Comparison of ENCODE assay signal across 7 cellular contexts in the genomic region with DNA sequence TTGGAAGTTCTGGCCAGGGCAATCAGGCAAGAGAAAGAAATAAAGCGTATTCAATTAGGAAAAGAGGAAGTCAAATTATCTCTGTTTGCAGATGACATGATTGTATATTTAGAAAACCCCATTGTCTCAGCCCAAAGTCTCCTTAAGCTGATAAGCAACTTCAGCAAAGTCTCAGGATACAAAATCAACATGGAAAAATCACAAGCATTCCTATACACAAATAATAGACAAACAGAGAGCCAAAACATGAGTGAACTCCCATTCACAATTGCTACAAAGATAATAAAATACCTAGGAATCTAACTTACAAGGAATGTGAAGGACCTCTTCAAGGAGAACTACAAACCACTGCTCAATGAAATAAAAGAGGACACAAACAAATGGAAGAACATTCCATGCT. TPM values are rescaled to one million over a fixed set of nuclear protein-coding genes. Genes with fewer than 3 reads are reported as not detected.
"Had no signal": no experiment of that assay in that cellular context is flagged by ENCODE, and none has a peak within 500 bp of the region (broad histone marks: within the 10 kb centered on the region; RNA-seq: fewer than 3 reads in every experiment).

No MANE protein-coding gene starts in this region.

RNA-seq across cellular contexts. Expression of gene TMEM244, which starts 21.6 kb away (rescaled TPM):
- total RNA-seq: GM23248, GM23338, H1, H4, H7, H9, HFFc6 had no signal
- polyA plus RNA-seq: GM23248, GM23338, H1 had no signal
